ENCODE assay signal across 8 cellular contexts in genomic region chr13:99606322-99607089, GRCh38. TPM values are rescaled to one million over a fixed set of nuclear protein-coding genes. Genes with fewer than 3 reads are reported as not detected.
DNase-seq lines count a peak whose midpoint lies in the region; ATAC-seq, FAIRE-seq and TF ChIP-seq lines count a peak whose summit lies in the region.

Gene CLYBL (plus strand): TSS chr13:99606690.

- no peaks in the 10 kb centered on the region for H3K9me3 Mint-ChIP-seq in T-helper 1 cell treated with Interleukin-12 subunit alpha and Interleukin-12 subunit beta and Interleukin-4 antibody, amounts not matched to agents 30 μg/mL and 1 μg/mL, for 36 hours

- TF ChIP-seq POLR2A in GM12891 (IDR thresholded peaks at IDR 0.05; ENCODE audit: low read depth, low read length) (peak; percentile 81), vagina (IDR thresholded peaks at IDR 0.05) (peak in 1 of 2 donors; percentile 51)

- DNase-seq in GM12891 (ENCODE audit: insufficient read length, low spot score) (peak; percentile 78), NCI-H1092 (lab: John Stamatoyannopoulos, UW) (peak; percentile 88), right atrium auricular region (ENCODE audit: low spot score) (peak; percentile 85), putamen (ENCODE audit: low spot score) (peak; percentile 87), vagina (ENCODE audit: extremely low spot score in 2 of 2) (peak in 1 of 2 donors; percentile 90)

- H3K4me3 ChIP-seq in right atrium auricular region, result peak within 1 kb of the TSS; percentile 61 to 70
- H3K4me3 ChIP-seq in vagina, result peak within 1 kb of the TSS; percentile 75 to 82

- FAIRE-seq in GM12891 (lab: Jason Lieb, UNC), result peak; percentile 97

- intact Hi-C loops in vagina (cut with DNase I), result no loop called here

- peaks cover 9% of the 10 kb centered on the region for H3K27me3 Mint-ChIP-seq in T-helper 1 cell treated with Interleukin-12 subunit alpha and Interleukin-12 subunit beta and Interleukin-4 antibody, amounts not matched to agents 30 μg/mL and 1 μg/mL, for 36 hours (ENCODE audit: low read depth)

- H3K27me3 ChIP-seq in right atrium auricular region (no peaks in the 10 kb centered on the region), vagina (no peaks in the 10 kb centered on the region)

- no peaks in the 10 kb centered on the region for H3K36me3 Mint-ChIP-seq in T-helper 1 cell treated with Interleukin-12 subunit alpha and Interleukin-12 subunit beta and Interleukin-4 antibody, amounts not matched to agents 30 μg/mL and 1 μg/mL, for 36 hours (ENCODE audit: low read depth)

- peaks cover 34% of the 10 kb centered on the region for H3K4me1 Mint-ChIP-seq in T-helper 1 cell treated with Interleukin-12 subunit alpha and Interleukin-12 subunit beta and Interleukin-4 antibody, amounts not matched to agents 30 μg/mL and 1 μg/mL, for 36 hours (ENCODE audit: low read depth)

- peak; percentile 87 for ATAC-seq in HG02610 (IDR thresholded peaks at IDR 0.05; ENCODE audit: unreplicated experiment)

- peak within 1 kb of the TSS; percentile 84 for H3K27ac Mint-ChIP-seq in T-helper 1 cell treated with Interleukin-12 subunit alpha and Interleukin-12 subunit beta and Interleukin-4 antibody, amounts not matched to agents 30 μg/mL and 1 μg/mL, for 36 hours

- H3K27ac ChIP-seq in angular gyrus (ENCODE audit: low read depth, low read length), result peak within 1 kb of the TSS; percentile 88
- H3K27ac ChIP-seq in right atrium auricular region, result peak within 1 kb of the TSS; percentile 81 to 85
- peak within 1 kb of the TSS; percentile 80 for H3K27ac ChIP-seq in vagina

- H3K4me1 ChIP-seq in right atrium auricular region (peaks cover 0 to 15% of the 10 kb centered on the region in 2 donors), vagina (peaks cover 7% of the 10 kb centered on the region)

- H3K36me3 ChIP-seq in right atrium auricular region, result no peaks in the 10 kb centered on the region
- H3K36me3 ChIP-seq in vagina, result no peaks in the 10 kb centered on the region

- TF ChIP-seq CTCF in right atrium auricular region (IDR thresholded peaks at IDR 0.05) (no peak), vagina (IDR thresholded peaks at IDR 0.05) (no peak)

- peak within 1 kb of the TSS; percentile 86 for H3K4me3 Mint-ChIP-seq in T-helper 1 cell treated with Interleukin-12 subunit alpha and Interleukin-12 subunit beta and Interleukin-4 antibody, amounts not matched to agents 30 μg/mL and 1 μg/mL, for 36 hours

- H3K9me3 ChIP-seq in right atrium auricular region (no peaks in the 10 kb centered on the region), vagina (no peaks in the 10 kb centered on the region)

TF ChIP-seq in GM12891, 5 proteins besides CTCF, POLR2A, EP300 and RAD21:
- TF ChIP-seq POU2F2 (IDR thresholded peaks at IDR 0.05; ENCODE audit: low read depth, low read length) (no peak), POLR2AphosphoS5 (IDR thresholded peaks at IDR 0.05; ENCODE audit: low read depth, low read length) (peak; percentile 56; the same call in 1 of the 2 replicates), TAF1 (IDR thresholded peaks at IDR 0.05; ENCODE audit: low read depth, low read length) (peak; percentile 74)

RNA-seq across cellular contexts. Expression of gene CLYBL, which starts in this region (rescaled TPM):
- 15.0 TPM for polyA plus RNA-seq in GM12891 (2012; ENCODE audit: low read depth, missing spikeins)
- total RNA-seq in right atrium auricular region (1 to 10 TPM; 7.8 to 9.9 TPM), vagina (8.8 TPM)
